ENCODE assay signal across 21 cellular contexts in the genomic region with DNA sequence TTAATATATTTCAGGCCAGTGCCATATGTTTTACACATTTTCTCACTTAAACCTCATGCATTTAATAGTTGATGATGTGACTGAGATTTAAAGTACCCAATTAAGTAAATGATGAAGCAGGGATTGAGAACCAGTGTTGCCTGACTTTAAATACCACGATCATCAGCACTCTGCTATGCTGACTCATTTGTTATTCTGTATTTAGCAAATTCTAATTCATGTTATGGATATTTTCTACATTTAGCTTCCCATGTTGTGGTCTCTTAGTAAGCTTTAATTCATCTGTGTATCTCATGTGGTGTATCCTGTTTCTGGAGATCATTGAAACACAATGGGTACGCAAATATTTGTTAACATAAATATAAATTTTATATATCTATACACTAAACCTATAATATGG.
A peak's percentile ranks its signal among the peaks of the same experiment; 100 is the strongest.
DNase-seq lines count a peak whose midpoint lies in the region; FAIRE-seq and TF ChIP-seq lines count a peak whose summit lies in the region.
"Had no signal": no experiment of that assay in that cellular context is flagged by ENCODE, and none has a peak within 500 bp of the region (broad histone marks: within the 10 kb centered on the region; RNA-seq: fewer than 3 reads in every experiment).

No MANE protein-coding gene starts in this region.

- H3K9ac ChIP-seq in mesendoderm (ENCODE audit: low read length) = no peak overlapping the region
- H3K9ac ChIP-seq: BLaER1 had no signal

- H3K79me2 ChIP-seq in mesendoderm (ENCODE audit: control insufficient read depth, insufficient read depth, low read length) = no peaks in the 10 kb centered on the region

- H3K4ac ChIP-seq in mesendoderm (ENCODE audit: low read depth, low read length) = no peak overlapping the region

- no peak overlapping the region for H3K4me2 ChIP-seq in mesendoderm (ENCODE audit: low read length)
- H3K4me2 ChIP-seq: BLaER1 had no signal

- DNase-seq in D721Med (ENCODE audit: insufficient read length, low spot score) = no peak
- peak; percentile 74 for DNase-seq in HCEC 1CT
- DNase-seq in epithelial cell of esophagus (ENCODE audit: low read depth) = peak; percentile 32
- peak; percentile 5 for DNase-seq in myocyte (ENCODE audit: low read depth)
- DNase-seq in mesendoderm = no peak
- no peak for DNase-seq in SJCRH30
- no peak for DNase-seq in DMS153 treated with DMSO at 0.1 percent for 48 hours (lab: John Stamatoyannopoulos, UW; ENCODE audit: unreplicated experiment)
- DNase-seq: Calu3; CD4-positive, alpha-beta memory T cell; KG1; NCI-H1417; NCI-H187; NCI-H2227 treated with DMSO at 0.1 percent for 48 hours; NCI-H510A treated with DMSO at 0.1 percent for 48 hours; NCI-H82; OCI-M1; Right ventricle myocardium superior had no signal

- no peak overlapping the region for H3K18ac ChIP-seq in mesendoderm (ENCODE audit: low read length)

- H2BK5ac ChIP-seq in mesendoderm (ENCODE audit: low read length) = no peak overlapping the region

- H3K27ac ChIP-seq in mesendoderm (ENCODE audit: low read depth, low read length) (no peak overlapping the region), SJCRH30 (no peak overlapping the region)
- H3K27ac ChIP-seq: BLaER1, SK-N-MC had no signal

- H3K79me1 ChIP-seq in mesendoderm (ENCODE audit: low read length) = no peaks in the 10 kb centered on the region

- H3K56ac ChIP-seq in mesendoderm (ENCODE audit: low read length) = no peak overlapping the region

- no peak overlapping the region for H3K23ac ChIP-seq in mesendoderm (ENCODE audit: low read length)

- H2BK15ac ChIP-seq in mesendoderm (replicated peaks; ENCODE audit: low read depth) = no peak overlapping the region

- no peak overlapping the region for H4K8ac ChIP-seq in mesendoderm (ENCODE audit: low read depth, low read length)

- no CpG with 5 or more reads among the region's 2 CpGs for WGBS in mesendoderm (ENCODE audit: extremely low coverage, insufficient coverage, low lambda C conversion rate)

- H3K9me3 ChIP-seq in SJCRH30 (replicated peaks) = no peaks in the 10 kb centered on the region
- H3K9me3 ChIP-seq: BLaER1 had no signal

- no peak overlapping the region for H2BK120ac ChIP-seq in mesendoderm (ENCODE audit: low read depth, low read length)

- no peak overlapping the region for H3K4me3 ChIP-seq in epithelial cell of esophagus (ENCODE audit: low read length)
- no peak overlapping the region for H3K4me3 ChIP-seq in mesendoderm (ENCODE audit: low read length)
- H3K4me3 ChIP-seq in SJCRH30 = no peak overlapping the region
- H3K4me3 ChIP-seq: BLaER1, SK-N-MC had no signal

- TF ChIP-seq CTCF in D721Med (IDR thresholded peaks at IDR 0.05; ENCODE audit: insufficient read depth, missing control alignments) (no peak), epithelial cell of esophagus (IDR thresholded peaks at IDR 0.05; ENCODE audit: insufficient read depth, low read depth, low read length, missing control alignments) (no peak)

- H3K27me3 ChIP-seq in mesendoderm (ENCODE audit: insufficient read depth, low read length, poor library complexity) = no peaks in the 10 kb centered on the region
- no peaks in the 10 kb centered on the region for H3K27me3 ChIP-seq in SJCRH30
- H3K27me3 ChIP-seq: BLaER1 had no signal

- no peaks in the 10 kb centered on the region for H3K36me3 ChIP-seq in mesendoderm (ENCODE audit: control insufficient read depth, insufficient read depth, low read length)
- H3K36me3 ChIP-seq in SJCRH30 = no peaks in the 10 kb centered on the region
- H3K36me3 ChIP-seq: BLaER1 had no signal

- FAIRE-seq in D721Med (lab: Jason Lieb, UNC) = peak; percentile 11
- FAIRE-seq: A204.1, HepG2 had no signal

- no peak overlapping the region for H2AK5ac ChIP-seq in mesendoderm (ENCODE audit: low read length)

- no peaks in the 10 kb centered on the region for H3K4me1 ChIP-seq in mesendoderm (ENCODE audit: control insufficient read depth, low read depth, low read length)
- no peaks in the 10 kb centered on the region; the same call in 1 of the 2 replicates for H3K4me1 ChIP-seq in SJCRH30

- no peak overlapping the region for H4K5ac ChIP-seq in mesendoderm (ENCODE audit: low read length)

Comparison
In these comparisons a context has a peak if more than half of its experiments do, and no peak if none do; other contexts are left out.
1. DNase-seq: peak in HCEC 1CT (single experiment), epithelial cell of esophagus (single experiment) and myocyte (single experiment); none in D721Med (single experiment), mesendoderm (single experiment), SJCRH30 (0 of 2) and DMS153 treated with DMSO at 0.1 percent for 48 hours (single experiment).